ENCODE assay signal across 19 cellular contexts in the genomic region with DNA sequence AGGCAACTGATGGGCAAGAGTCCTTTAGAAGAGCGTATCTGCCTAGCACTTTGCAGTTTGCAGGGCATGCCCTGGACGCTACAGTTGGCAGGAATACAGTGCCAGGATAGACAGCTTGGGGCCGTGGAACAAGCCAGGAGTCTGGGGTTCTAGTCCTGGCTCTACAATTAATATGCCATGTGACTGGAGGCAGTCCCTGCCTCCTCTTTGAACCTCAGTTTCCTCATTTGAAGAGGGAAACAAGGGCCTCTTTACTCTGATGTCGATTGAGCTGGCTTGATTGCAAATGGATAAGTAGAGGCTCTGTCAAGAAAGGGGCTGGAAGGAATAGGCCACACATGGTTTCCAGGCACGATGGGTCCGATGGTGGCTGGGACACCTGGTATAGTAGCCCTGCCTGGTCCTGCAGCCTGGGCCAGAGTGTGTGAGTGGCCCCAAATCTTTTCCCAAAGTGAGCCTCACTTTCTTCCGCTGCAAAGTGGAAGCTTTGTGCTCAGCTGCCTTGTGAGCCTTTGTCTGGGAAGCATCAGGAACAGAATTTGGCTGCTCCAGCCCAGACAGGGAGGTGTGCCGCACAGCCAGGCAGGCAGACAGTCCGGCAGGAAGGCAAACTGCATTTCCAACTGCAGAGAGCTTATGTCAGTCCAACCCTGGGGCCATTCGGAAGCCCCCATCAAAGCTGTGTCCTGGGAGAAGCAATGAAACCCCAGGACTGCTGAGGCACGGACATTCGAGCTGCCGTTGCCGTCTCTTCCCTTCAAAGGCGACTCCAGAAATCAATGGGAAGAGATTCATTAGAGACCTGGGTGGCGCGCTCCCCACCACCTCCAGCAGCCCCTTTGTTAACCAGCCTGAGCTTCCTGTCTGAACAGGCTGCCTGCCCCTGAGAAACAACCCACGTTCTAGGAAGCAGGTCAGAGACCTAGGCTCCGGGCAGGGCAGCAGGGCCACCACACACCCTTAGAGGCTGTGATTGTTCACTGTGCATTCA.
DNase-seq lines count a peak whose midpoint lies in the region; ATAC-seq and TF ChIP-seq lines count a peak whose summit lies in the region.
"Had no signal": no experiment of that assay in that cellular context is flagged by ENCODE, and none has a peak within 500 bp of the region (broad histone marks: within the 10 kb centered on the region; RNA-seq: fewer than 3 reads in every experiment).

No MANE protein-coding gene starts in this region.

- intact Hi-C loops in heart right ventricle (cut with DNase I), result no loop called here
- intact Hi-C loops in vagina (cut with DNase I), result no loop called here

- H3K4me3 Mint-ChIP-seq in glutamatergic neuron (ENCODE audit: unreplicated experiment), result peak overlapping the region; percentile 49
- H3K4me3 Mint-ChIP-seq in stimulated activated memory B cell treated with anti-CD40 and anti-IgM and Interleukin-4, amounts not matched to agents 10 μg/mL and 1 μg/mL and 100 μg/mL, for 72 hours, result no peak overlapping the region

- TF ChIP-seq POLR2A in vagina (IDR thresholded peaks at IDR 0.05), result no peak

- ATAC-seq in heart right ventricle, result peak in 1 of 8 donors; percentile 20
- no peak for ATAC-seq in stimulated activated memory B cell treated with anti-CD40 and anti-IgM and Interleukin-4, amounts not matched to agents 10 μg/mL and 1 μg/mL and 100 μg/mL, for 72 hours
- ATAC-seq: Panc1, right lobe of liver had no signal

- H2AFZ ChIP-seq in parathyroid adenoma, result no peak overlapping the region

- H3K9ac ChIP-seq in parathyroid adenoma, result no peak overlapping the region

- peaks cover 60% of the 10 kb centered on the region for H3K4me1 Mint-ChIP-seq in glutamatergic neuron (ENCODE audit: low read depth, unreplicated experiment)
- H3K4me1 Mint-ChIP-seq in stimulated activated memory B cell treated with anti-CD40 and anti-IgM and Interleukin-4, amounts not matched to agents 10 μg/mL and 1 μg/mL and 100 μg/mL, for 72 hours, result peaks cover 19% of the 10 kb centered on the region

- no peaks in the 10 kb centered on the region for H3K9me3 ChIP-seq in heart right ventricle
- no peaks in the 10 kb centered on the region for H3K9me3 ChIP-seq in right atrium auricular region
- no peaks in the 10 kb centered on the region for H3K9me3 ChIP-seq in parathyroid adenoma (ENCODE audit: control insufficient read depth, low read length)
- no peaks in the 10 kb centered on the region for H3K9me3 ChIP-seq in vagina
- H3K9me3 ChIP-seq: right lobe of liver had no signal

- 82 to 88% methylated on average over 19 of the region's 19 CpGs for WGBS in heart right ventricle, 2 donors

- no peaks in the 10 kb centered on the region for H3K36me3 Mint-ChIP-seq in glutamatergic neuron (ENCODE audit: unreplicated experiment)
- H3K36me3 Mint-ChIP-seq in stimulated activated memory B cell treated with anti-CD40 and anti-IgM and Interleukin-4, amounts not matched to agents 10 μg/mL and 1 μg/mL and 100 μg/mL, for 72 hours, result no peaks in the 10 kb centered on the region

- peaks cover 28% of the 10 kb centered on the region for H3K9me3 Mint-ChIP-seq in glutamatergic neuron (ENCODE audit: unreplicated experiment)
- no peaks in the 10 kb centered on the region for H3K9me3 Mint-ChIP-seq in stimulated activated memory B cell treated with anti-CD40 and anti-IgM and Interleukin-4, amounts not matched to agents 10 μg/mL and 1 μg/mL and 100 μg/mL, for 72 hours

- H3K27me3 ChIP-seq in heart right ventricle, result no peaks in the 10 kb centered on the region
- no peaks in the 10 kb centered on the region for H3K27me3 ChIP-seq in right atrium auricular region
- H3K27me3 ChIP-seq in parathyroid adenoma (ENCODE audit: control insufficient read depth, insufficient read depth, low read length), result no peaks in the 10 kb centered on the region
- no peaks in the 10 kb centered on the region for H3K27me3 ChIP-seq in vagina
- H3K27me3 ChIP-seq: cardiac muscle cell, right lobe of liver had no signal

- TF ChIP-seq CTCF in heart right ventricle (IDR thresholded peaks at IDR 0.05), result no peak
- no peak for TF ChIP-seq CTCF in right atrium auricular region (IDR thresholded peaks at IDR 0.05)
- no peak for TF ChIP-seq CTCF in glutamatergic neuron (IDR thresholded peaks at IDR 0.05; ENCODE audit: partially characterized antibody, unreplicated experiment)
- no peak for TF ChIP-seq CTCF in parathyroid adenoma (IDR thresholded peaks at IDR 0.05)
- no peak for TF ChIP-seq CTCF in vagina (IDR thresholded peaks at IDR 0.05)

- no peak overlapping the region for H3K4me2 ChIP-seq in parathyroid adenoma (ENCODE audit: low read length)

- H3K4me3 ChIP-seq in heart right ventricle (no peak overlapping the region), right atrium auricular region (no peak overlapping the region), parathyroid adenoma (ENCODE audit: low read depth, low read length) (no peak overlapping the region), vagina (no peak overlapping the region)
- H3K4me3 ChIP-seq: cardiac muscle cell, right lobe of liver had no signal

- H3K27ac ChIP-seq in heart right ventricle (peak overlapping the region in 6 of 10 donors; percentile 1 to 95 (median 66)), right atrium auricular region (peak overlapping the region in 1 of 2 donors; percentile 49), parathyroid adenoma (peak overlapping the region; percentile 98), vagina (peak overlapping the region; percentile 68)
- H3K27ac ChIP-seq: C4-2B, cardiac muscle cell, right lobe of liver had no signal

- peaks cover 3% of the 10 kb centered on the region for H3K79me2 ChIP-seq in parathyroid adenoma

- peaks cover 29 to 81% (median 65%) of the 10 kb centered on the region in 9 donors for H3K4me1 ChIP-seq in heart right ventricle
- peaks cover 0 to 67% of the 10 kb centered on the region in 2 donors for H3K4me1 ChIP-seq in right atrium auricular region
- peaks cover 41% of the 10 kb centered on the region for H3K4me1 ChIP-seq in parathyroid adenoma
- peaks cover 56% of the 10 kb centered on the region for H3K4me1 ChIP-seq in vagina
- H3K4me1 ChIP-seq: right lobe of liver had no signal

- DNase-seq in heart right ventricle (no peak), right atrium auricular region (ENCODE audit: low spot score) (no peak), glutamatergic neuron (no peak), vagina (ENCODE audit: extremely low spot score in 2 of 2) (no peak), NCI-H2107 (lab: John Stamatoyannopoulos, UW) (no peak), cortex of kidney (lab: John Stamatoyannopoulos, UW) (no peak)
- DNase-seq: 8988T; activated CD4-positive, alpha-beta T cell treated with anti-CD3 and anti-CD28 coated beads for 1 hour; DMS153; head of caudate nucleus; mesenchymal stem cell; NCI-H1694; NCI-H2227 treated with DMSO at 0.1 percent for 48 hours; right lobe of liver had no signal

- H3K36me3 ChIP-seq in heart right ventricle, result peaks cover 0 to 55% (median 0%) of the 10 kb centered on the region in 9 donors
- H3K36me3 ChIP-seq in right atrium auricular region, result peaks cover 15% of the 10 kb centered on the region
- no peaks in the 10 kb centered on the region for H3K36me3 ChIP-seq in parathyroid adenoma (ENCODE audit: control insufficient read depth, insufficient read depth, low read length)
- H3K36me3 ChIP-seq in vagina, result no peaks in the 10 kb centered on the region
- H3K36me3 ChIP-seq: right lobe of liver had no signal

- H3K27me3 Mint-ChIP-seq in glutamatergic neuron (ENCODE audit: unreplicated experiment), result peaks cover 29% of the 10 kb centered on the region
- H3K27me3 Mint-ChIP-seq in stimulated activated memory B cell treated with anti-CD40 and anti-IgM and Interleukin-4, amounts not matched to agents 10 μg/mL and 1 μg/mL and 100 μg/mL, for 72 hours, result no peaks in the 10 kb centered on the region

- H3K27ac Mint-ChIP-seq in glutamatergic neuron (ENCODE audit: unreplicated experiment), result peak overlapping the region; percentile 85
- no peak overlapping the region for H3K27ac Mint-ChIP-seq in stimulated activated memory B cell treated with anti-CD40 and anti-IgM and Interleukin-4, amounts not matched to agents 10 μg/mL and 1 μg/mL and 100 μg/mL, for 72 hours
